ENCODE assay signal across 9 cellular contexts in the genomic region with DNA sequence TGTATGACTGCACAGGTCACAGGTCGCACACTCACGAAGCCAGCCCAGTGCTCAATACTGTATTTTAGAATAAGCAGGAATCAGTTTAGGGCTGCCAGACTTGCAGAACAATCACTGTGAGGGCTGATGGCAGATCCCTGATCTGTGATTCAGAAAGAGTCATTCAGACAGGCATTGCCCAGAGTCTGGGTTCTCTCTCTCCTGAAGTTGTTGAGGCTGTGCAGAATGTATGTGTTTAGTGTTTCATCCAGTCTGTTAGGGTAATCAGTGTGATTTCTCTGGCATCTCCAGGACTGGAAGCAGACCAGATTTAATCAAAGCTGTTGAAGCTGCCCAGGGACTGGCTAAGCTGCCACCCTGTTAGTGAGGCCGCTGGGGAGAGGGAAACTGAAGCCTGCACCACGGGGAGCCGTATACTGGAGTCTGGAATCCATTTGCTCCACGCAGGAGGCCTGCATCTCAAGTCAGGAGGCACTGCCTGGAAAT.
DNase-seq lines count a peak whose midpoint lies in the region; ATAC-seq, FAIRE-seq and TF ChIP-seq lines count a peak whose summit lies in the region.
"Had no signal": no experiment of that assay in that cellular context is flagged by ENCODE, and none has a peak within 500 bp of the region (broad histone marks: within the 10 kb centered on the region; RNA-seq: fewer than 3 reads in every experiment).

No MANE protein-coding gene starts in this region.

- H3K9me3 Mint-ChIP-seq in WTC11, result no peaks in the 10 kb centered on the region

- CTCF ChIA-PET in WTC11 (lab: Charles Lee), result no interaction called here

- POLR2A ChIA-PET in WTC11 (lab: Charles Lee), result no interaction called here

- no peak overlapping the region for H3K4me3 ChIP-seq in skeletal muscle satellite cell (ENCODE audit: low read length)

- no peak for TF ChIP-seq CTCF in WTC11 (IDR thresholded peaks at IDR 0.05)

- H3K9ac ChIP-seq in skeletal muscle satellite cell (ENCODE audit: low read depth, low read length), result peak overlapping the region; percentile 53

- peaks cover 39% of the 10 kb centered on the region for H3K4me1 ChIP-seq in skeletal muscle satellite cell (ENCODE audit: control insufficient read depth, insufficient read depth, low read length)

- peak; percentile 14 for ATAC-seq in WTC11
- no peak for ATAC-seq in HG02840 (IDR thresholded peaks at IDR 0.05; ENCODE audit: low FRiP score, unreplicated experiment)
- no peak for ATAC-seq in GM18868 (IDR thresholded peaks at IDR 0.05; ENCODE audit: unreplicated experiment)

- H3K9me3 ChIP-seq in skeletal muscle satellite cell (replicated peaks; ENCODE audit: low read length), result no peaks in the 10 kb centered on the region

- H3K4me2 ChIP-seq in skeletal muscle satellite cell (ENCODE audit: low read length), result peak overlapping the region; percentile 59

- no peaks in the 10 kb centered on the region for H3K27me3 Mint-ChIP-seq in WTC11 (ENCODE audit: low read depth)
- H3K27me3 Mint-ChIP-seq: progenitor cell of endocrine pancreas had no signal

- no peak for TF ChIP-seq POLR2A in H54 (IDR thresholded peaks at IDR 0.05; ENCODE audit: low read depth, low read length)

- peak; percentile 78 for FAIRE-seq in H54 (lab: Jason Lieb, UNC)

- H3K36me3 ChIP-seq in skeletal muscle satellite cell (ENCODE audit: insufficient read depth, low read length), result no peaks in the 10 kb centered on the region

- peaks cover 38% of the 10 kb centered on the region for H3K4me1 Mint-ChIP-seq in WTC11

- DNase-seq in H54 (ENCODE audit: insufficient read length, low spot score), result peak; percentile 55
- DNase-seq in WTC11 (ENCODE audit: low spot score), result no peak
- peak; percentile 40 for DNase-seq in foreskin melanocyte
- no peak for DNase-seq in T-helper 9 cell
- DNase-seq: RPMI8226 had no signal

- no peak overlapping the region for H3K4me3 Mint-ChIP-seq in WTC11

- no peaks in the 10 kb centered on the region for H3K27me3 ChIP-seq in skeletal muscle satellite cell (ENCODE audit: control insufficient read depth, insufficient read depth, low read length)

- H3K27ac Mint-ChIP-seq in WTC11, result no peak overlapping the region; the same call in 1 of the 2 replicates
- H3K27ac Mint-ChIP-seq: progenitor cell of endocrine pancreas had no signal

- H3K36me3 Mint-ChIP-seq in WTC11, result no peaks in the 10 kb centered on the region

TF ChIP-seq in WTC11, 78 proteins besides CTCF, POLR2A, EP300 and RAD21:
- no peak for TF ChIP-seq TEAD4 (CRISPR knock-in tag; IDR thresholded peaks at IDR 0.05)
- TF ChIP-seq, protein P1, sequence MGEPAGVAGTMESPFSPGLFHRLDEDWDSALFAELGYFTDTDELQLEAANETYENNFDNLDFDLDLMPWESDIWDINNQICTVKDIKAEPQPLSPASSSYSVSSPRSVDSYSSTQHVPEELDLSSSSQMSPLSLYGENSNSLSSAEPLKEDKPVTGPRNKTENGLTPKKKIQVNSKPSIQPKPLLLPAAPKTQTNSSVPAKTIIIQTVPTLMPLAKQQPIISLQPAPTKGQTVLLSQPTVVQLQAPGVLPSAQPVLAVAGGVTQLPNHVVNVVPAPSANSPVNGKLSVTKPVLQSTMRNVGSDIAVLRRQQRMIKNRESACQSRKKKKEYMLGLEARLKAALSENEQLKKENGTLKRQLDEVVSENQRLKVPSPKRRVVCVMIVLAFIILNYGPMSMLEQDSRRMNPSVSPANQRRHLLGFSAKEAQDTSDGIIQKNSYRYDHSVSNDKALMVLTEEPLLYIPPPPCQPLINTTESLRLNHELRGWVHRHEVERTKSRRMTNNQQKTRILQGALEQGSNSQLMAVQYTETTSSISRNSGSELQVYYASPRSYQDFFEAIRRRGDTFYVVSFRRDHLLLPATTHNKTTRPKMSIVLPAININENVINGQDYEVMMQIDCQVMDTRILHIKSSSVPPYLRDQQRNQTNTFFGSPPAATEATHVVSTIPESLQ (CRISPR knock-in tag; IDR thresholded peaks at IDR 0.05), result no peak
- no peak for TF ChIP-seq ZNF138 (CRISPR knock-in tag; conservative IDR thresholded peaks at IDR 0.05)
- no peak for TF ChIP-seq ZNF416 (CRISPR knock-in tag; IDR thresholded peaks at IDR 0.05)
- TF ChIP-seq RORB (CRISPR knock-in tag; IDR thresholded peaks at IDR 0.05), result no peak
- TF ChIP-seq, protein P2, sequence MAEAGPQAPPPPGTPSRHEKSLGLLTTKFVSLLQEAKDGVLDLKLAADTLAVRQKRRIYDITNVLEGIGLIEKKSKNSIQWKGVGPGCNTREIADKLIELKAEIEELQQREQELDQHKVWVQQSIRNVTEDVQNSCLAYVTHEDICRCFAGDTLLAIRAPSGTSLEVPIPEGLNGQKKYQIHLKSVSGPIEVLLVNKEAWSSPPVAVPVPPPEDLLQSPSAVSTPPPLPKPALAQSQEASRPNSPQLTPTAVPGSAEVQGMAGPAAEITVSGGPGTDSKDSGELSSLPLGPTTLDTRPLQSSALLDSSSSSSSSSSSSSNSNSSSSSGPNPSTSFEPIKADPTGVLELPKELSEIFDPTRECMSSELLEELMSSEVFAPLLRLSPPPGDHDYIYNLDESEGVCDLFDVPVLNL (CRISPR knock-in tag; IDR thresholded peaks at IDR 0.05; ENCODE audit: borderline replicate concordance, low read depth), result no peak
- no peak for TF ChIP-seq GABPB1 (CRISPR knock-in tag; IDR thresholded peaks at IDR 0.05)
TF ChIP-seq in WTC11: peak in this region for 0.

Comparison
In these comparisons a context has a peak if more than half of its experiments do, and no peak if none do; other contexts are left out.
1. DNase-seq: peak in H54 (single experiment) and foreskin melanocyte (single experiment); none in WTC11 (single experiment) and T-helper 9 cell (single experiment).